In genomic region chr1:207343675-207344074, GRCh38 we compare ENCODE assay signal across 20 cellular contexts. TPM values are rescaled to one million over a fixed set of nuclear protein-coding genes. Genes with fewer than 3 reads are reported as not detected.
DNase-seq lines count a peak whose midpoint lies in the region; ATAC-seq and TF ChIP-seq lines count a peak whose summit lies in the region.
"Had no signal": no experiment of that assay in that cellular context is flagged by ENCODE, and none has a peak within 500 bp of the region (broad histone marks: within the 10 kb centered on the region; RNA-seq: fewer than 3 reads in every experiment).

No MANE protein-coding gene starts in this region.

- peaks cover 6% of the 10 kb centered on the region for H3K4me1 ChIP-seq in HUES48 (ENCODE audit: control insufficient read depth, insufficient read depth, low read length)

- peaks cover 87% of the 10 kb centered on the region for H3K36me3 Mint-ChIP-seq in T-helper 2 cell treated with Interferon-gamma antibody and Interleukin-4, amounts not matched to agents 5 μg/mL and 100 μg/mL, for 36 hours (ENCODE audit: low read depth)
- H3K36me3 Mint-ChIP-seq in activated naive CD8-positive, alpha-beta T cell: peaks cover 72% of the 10 kb centered on the region
- peaks cover 70 to 71% of the 10 kb centered on the region in 2 donors for H3K36me3 Mint-ChIP-seq in naive B cell

- H3K27me3 ChIP-seq in HUES48 (ENCODE audit: control insufficient read depth, insufficient read depth, low read length): no peaks in the 10 kb centered on the region
- H3K27me3 ChIP-seq in WERI-Rb-1 (ENCODE audit: insufficient read depth, low read depth, severe bottlenecking): peaks cover 24% of the 10 kb centered on the region

- H3K4me3 Mint-ChIP-seq in T-helper 2 cell treated with Interferon-gamma antibody and Interleukin-4, amounts not matched to agents 5 μg/mL and 100 μg/mL, for 36 hours: peak overlapping the region; percentile 63
- H3K4me3 Mint-ChIP-seq in activated naive CD8-positive, alpha-beta T cell: peak overlapping the region; percentile 79
- H3K4me3 Mint-ChIP-seq in naive B cell: peak overlapping the region in 4 of 8 donors; percentile 10 to 50 (median 30)

- TF ChIP-seq CTCF in WERI-Rb-1 (IDR thresholded peaks at IDR 0.05; ENCODE audit: low read depth, low read length): no peak

- peaks cover 21% of the 10 kb centered on the region for H3K9me3 Mint-ChIP-seq in T-helper 2 cell treated with Interferon-gamma antibody and Interleukin-4, amounts not matched to agents 5 μg/mL and 100 μg/mL, for 36 hours
- peaks cover 4% of the 10 kb centered on the region for H3K9me3 Mint-ChIP-seq in activated naive CD8-positive, alpha-beta T cell (ENCODE audit: low read depth)
- H3K9me3 Mint-ChIP-seq in naive B cell: peaks cover 0 to 4% (median 0%) of the 10 kb centered on the region in 7 donors
- H3K9me3 Mint-ChIP-seq: CD8-positive, alpha-beta memory T cell had no signal

- H3K4me3 ChIP-seq in HUES48 (ENCODE audit: low read depth, low read length) (no peak overlapping the region), WERI-Rb-1 (ENCODE audit: low read depth, low read length) (no peak overlapping the region)
- H3K4me3 ChIP-seq: GM12878 had no signal

- peak overlapping the region; percentile 58 for H3K27ac Mint-ChIP-seq in T-helper 2 cell treated with Interferon-gamma antibody and Interleukin-4, amounts not matched to agents 5 μg/mL and 100 μg/mL, for 36 hours
- H3K27ac Mint-ChIP-seq in activated naive CD8-positive, alpha-beta T cell: peak overlapping the region; percentile 90
- H3K27ac Mint-ChIP-seq in naive B cell: peak overlapping the region in 4 of 6 donors; percentile 2 to 100 (median 17)

- DNase-seq in T-helper 2 cell treated with Interferon-gamma antibody and Interleukin-4, amounts not matched to agents 5 μg/mL and 100 μg/mL, for 36 hours (ENCODE audit: low spot score): no peak
- DNase-seq in T-helper 2 cell (no peak), naive B cell (no peak), T-helper 9 cell (no peak), amniotic stem cell (lab: John Stamatoyannopoulos, UW) (no peak), WERI-Rb-1 (no peak)
- DNase-seq: 8988T; CD8-positive, alpha-beta memory T cell; DND-41; GDM1; KBM-7; NCI-H1417 treated with DMSO at 0.1 percent for 48 hours; NCI-H2029; NCI-H2171; NCI-H446; NCI-H69 had no signal

- H3K9ac ChIP-seq in HUES48 (ENCODE audit: low read depth, low read length): 0 out of 2 replicates have a peak overlapping the region, but pooled peaks have one; percentile 6

- no peak overlapping the region for H3K27ac ChIP-seq in HUES48 (ENCODE audit: low read depth, low read length)
- no peak overlapping the region for H3K27ac ChIP-seq in WERI-Rb-1

- H3K36me3 ChIP-seq in HUES48 (ENCODE audit: control insufficient read depth, insufficient read depth, low read length) (peaks cover 40% of the 10 kb centered on the region), WERI-Rb-1 (no peaks in the 10 kb centered on the region)

- no peaks in the 10 kb centered on the region for H3K27me3 Mint-ChIP-seq in T-helper 2 cell treated with Interferon-gamma antibody and Interleukin-4, amounts not matched to agents 5 μg/mL and 100 μg/mL, for 36 hours (ENCODE audit: low read depth)
- H3K27me3 Mint-ChIP-seq in activated naive CD8-positive, alpha-beta T cell: no peaks in the 10 kb centered on the region
- H3K27me3 Mint-ChIP-seq in naive B cell: no peaks in the 10 kb centered on the region
- H3K27me3 Mint-ChIP-seq: CD8-positive, alpha-beta memory T cell had no signal

- H3K4me1 Mint-ChIP-seq in T-helper 2 cell treated with Interferon-gamma antibody and Interleukin-4, amounts not matched to agents 5 μg/mL and 100 μg/mL, for 36 hours (ENCODE audit: low read depth): peaks cover 69% of the 10 kb centered on the region
- peaks cover 94% of the 10 kb centered on the region for H3K4me1 Mint-ChIP-seq in activated naive CD8-positive, alpha-beta T cell (ENCODE audit: low read depth)
- H3K4me1 Mint-ChIP-seq in naive B cell: peaks cover 67 to 83% (median 72%) of the 10 kb centered on the region in 3 donors

- no peak for ATAC-seq in naive B cell (ENCODE audit: low read depth in 2 of 2)
- ATAC-seq: GM12878, HCT116 had no signal

- H3K9me3 ChIP-seq in HUES48 (ENCODE audit: control insufficient read depth, insufficient read depth, low read length) (no peaks in the 10 kb centered on the region), WERI-Rb-1 (ENCODE audit: severe bottlenecking) (peaks cover 2% of the 10 kb centered on the region)

RNA-seq across cellular contexts. Expression of gene CD55, which starts 22.2 kb away (rescaled TPM):
- polyA plus RNA-seq in naive B cell (ENCODE audit: low read depth in 6 of 6): 100 to 1,000 TPM; 232 to 326 (median 293) TPM

Comparison
In these comparisons a context has a peak if more than half of its experiments do, and no peak if none do; other contexts are left out.
1. H3K27ac Mint-ChIP-seq: peak in every context shown above with its lines; median percentile 90 in activated naive CD8-positive, alpha-beta T cell; 58 in T-helper 2 cell treated with Interferon-gamma antibody and Interleukin-4, amounts not matched to agents 5 μg/mL and 100 μg/mL, for 36 hours; 17 in naive B cell.